Comparison of ENCODE assay signal across 18 cellular contexts in genomic region chr6:159067334-159067733, GRCh38. TPM values are rescaled to one million over a fixed set of nuclear protein-coding genes. Genes with fewer than 3 reads are reported as not detected.
DNase-seq lines count a peak whose midpoint lies in the region; ATAC-seq, FAIRE-seq and TF ChIP-seq lines count a peak whose summit lies in the region.
"Had no signal": no experiment of that assay in that cellular context is flagged by ENCODE, and none has a peak within 500 bp of the region (broad histone marks: within the 10 kb centered on the region; RNA-seq: fewer than 3 reads in every experiment).

No MANE protein-coding gene starts in this region.

- TF ChIP-seq POLR2A in A549 (IDR thresholded peaks at IDR 0.05; ENCODE audit: low read length), result no peak

- ATAC-seq in A549 (no peak; a peak in 1 of 6 replicates), GM21528 (IDR thresholded peaks at IDR 0.05; ENCODE audit: low FRiP score, unreplicated experiment) (no peak), left colon (no peak)
- ATAC-seq: right cardiac atrium had no signal

- no peaks in the 10 kb centered on the region for H3K9me3 Mint-ChIP-seq in IgD-negative memory B cell
- H3K9me3 Mint-ChIP-seq: mesothelial cell of epicardium had no signal

- no peak overlapping the region for H3K27ac ChIP-seq in A549
- H3K27ac ChIP-seq in colonic mucosa, result no peak overlapping the region
- no peak overlapping the region for H3K27ac ChIP-seq in mesendoderm (ENCODE audit: low read depth, low read length)
- H3K27ac ChIP-seq: BLaER1, testis had no signal

- no peak overlapping the region for H3K4me2 ChIP-seq in A549
- H3K4me2 ChIP-seq in mesendoderm (ENCODE audit: low read length), result no peak overlapping the region
- H3K4me2 ChIP-seq: BLaER1 had no signal

- 18% methylated on average over 11 of the region's 12 CpGs for WGBS in A549 (ENCODE audit: missing lambda C conversion rate)
- WGBS in mesendoderm (ENCODE audit: extremely low coverage, insufficient coverage, low lambda C conversion rate), result no CpG with 5 or more reads among the region's 12 CpGs

- no peak overlapping the region for H3K9ac ChIP-seq in colonic mucosa (ENCODE audit: low read depth in 2 of 2, low read length in 2 of 2)
- no peak overlapping the region for H3K9ac ChIP-seq in mesendoderm (ENCODE audit: low read length)
- H3K9ac ChIP-seq: BLaER1 had no signal

- peaks cover 44 to 46% (median 46%) of the 10 kb centered on the region in 3 donors for H3K4me1 Mint-ChIP-seq in IgD-negative memory B cell
- H3K4me1 Mint-ChIP-seq: mesothelial cell of epicardium had no signal

- no peak overlapping the region for H4K5ac ChIP-seq in mesendoderm (ENCODE audit: low read length)

- H3K27me3 Mint-ChIP-seq in IgD-negative memory B cell, result no peaks in the 10 kb centered on the region

- H2BK15ac ChIP-seq in mesendoderm (replicated peaks; ENCODE audit: low read depth), result no peak overlapping the region

- H3K4me1 ChIP-seq in A549 (no peaks in the 10 kb centered on the region), colonic mucosa (no peaks in the 10 kb centered on the region), mesendoderm (ENCODE audit: control insufficient read depth, low read depth, low read length) (no peaks in the 10 kb centered on the region)

- H2BK5ac ChIP-seq in mesendoderm (ENCODE audit: low read length), result no peak overlapping the region

- H2AK5ac ChIP-seq in mesendoderm (ENCODE audit: low read length), result no peak overlapping the region

- H3K4me3 ChIP-seq in A549 (no peak overlapping the region), colonic mucosa (no peak overlapping the region), mesendoderm (ENCODE audit: low read length) (no peak overlapping the region)
- H3K4me3 ChIP-seq: BLaER1, testis had no signal

- TF ChIP-seq RAD21 in A549 (conservative IDR thresholded peaks at IDR 0.05 in 1 of 2, IDR thresholded peaks at IDR 0.05 in 1 of 2), result no peak

- TF ChIP-seq EP300 in A549 (IDR thresholded peaks at IDR 0.05), result no peak

- H3K4me3 Mint-ChIP-seq in IgD-negative memory B cell, result no peak overlapping the region
- H3K4me3 Mint-ChIP-seq: mesothelial cell of epicardium had no signal

- H3K4ac ChIP-seq in mesendoderm (ENCODE audit: low read depth, low read length), result no peak overlapping the region

- CTCF ChIA-PET in A549 (lab: Yijun Ruan, JAX), result no interaction called here

- H3K9me3 ChIP-seq in A549 (no peaks in the 10 kb centered on the region), colonic mucosa (no peaks in the 10 kb centered on the region)
- H3K9me3 ChIP-seq: BLaER1, testis had no signal

- H4K8ac ChIP-seq in mesendoderm (ENCODE audit: low read depth, low read length), result no peak overlapping the region

- peaks cover 3% of the 10 kb centered on the region for H3K36me3 Mint-ChIP-seq in IgD-negative memory B cell
- H3K36me3 Mint-ChIP-seq: mesothelial cell of epicardium had no signal

- POLR2A ChIA-PET in A549 (lab: Yijun Ruan, JAX), result no interaction called here

- no peaks in the 10 kb centered on the region for H3K79me1 ChIP-seq in mesendoderm (ENCODE audit: low read length)

- TF ChIP-seq CTCF in A549 (IDR thresholded peaks at IDR 0.05) (no peak), colonic mucosa (IDR thresholded peaks at IDR 0.05) (no peak)

- no peak overlapping the region for H3K23ac ChIP-seq in mesendoderm (ENCODE audit: low read length)

- peak overlapping the region in 2 of 3 donors; percentile 19 to 37 for H3K27ac Mint-ChIP-seq in IgD-negative memory B cell
- H3K27ac Mint-ChIP-seq: mesothelial cell of epicardium had no signal

- H2BK120ac ChIP-seq in mesendoderm (ENCODE audit: low read depth, low read length), result no peak overlapping the region

- no peak overlapping the region for H3K56ac ChIP-seq in mesendoderm (ENCODE audit: low read length)

- no peaks in the 10 kb centered on the region for H3K79me2 ChIP-seq in mesendoderm (ENCODE audit: control insufficient read depth, insufficient read depth, low read length)

- no peaks in the 10 kb centered on the region for H3K36me3 ChIP-seq in colonic mucosa
- H3K36me3 ChIP-seq in mesendoderm (ENCODE audit: control insufficient read depth, insufficient read depth, low read length), result no peaks in the 10 kb centered on the region
- H3K36me3 ChIP-seq: BLaER1 had no signal

- no peak for FAIRE-seq in A549 (lab: Jason Lieb, UNC)

- DNase-seq in A549 (ENCODE audit: low read depth in 1 of 2, low spot score in 1 of 2), result peak in 1 of 2 experiments; percentile 3
- peak; percentile 9 for DNase-seq in ELR (ENCODE audit: low read depth)
- peak; percentile 7 for DNase-seq in colonic mucosa
- DNase-seq in mesendoderm, result no peak
- no peak for DNase-seq in left colon
- DNase-seq in Ammon's horn (ENCODE audit: low spot score), result no peak
- DNase-seq: cortex of kidney; DMS53; erythroblast; IMR-90; right cardiac atrium; stimulated activated CD4-positive, alpha-beta T cell treated with anti-CD3 and anti-CD28 coated beads, Interleukin-1b, Interleukin-23, amount 100 ng/mL, for 48 hours; testis had no signal

- H3K18ac ChIP-seq in mesendoderm (ENCODE audit: low read length), result no peak overlapping the region

- H3K27me3 ChIP-seq in colonic mucosa, result no peaks in the 10 kb centered on the region
- H3K27me3 ChIP-seq in mesendoderm (ENCODE audit: insufficient read depth, low read length, poor library complexity), result no peaks in the 10 kb centered on the region
- H3K27me3 ChIP-seq: BLaER1, testis had no signal

- intact Hi-C loops in colonic mucosa (cut with DNase I), result no loop called here
- intact Hi-C loops in left colon (cut with DNase I, micrococcal nuclease), result no loop called here

TF ChIP-seq in A549, 52 proteins besides CTCF, POLR2A, EP300 and RAD21:
- no peak for TF ChIP-seq MYC (IDR thresholded peaks at IDR 0.05; ENCODE audit: borderline replicate concordance, low read length)
- TF ChIP-seq USF2 (IDR thresholded peaks at IDR 0.05), result peak; percentile 44; the same call in 1 of the 2 replicates
- no peak for TF ChIP-seq RARB (CRISPR knock-in tag; IDR thresholded peaks at IDR 0.05)
- TF ChIP-seq ELK1 (IDR thresholded peaks at IDR 0.05; ENCODE audit: low read depth, low read length), result no peak
- no peak for TF ChIP-seq RFX5 (IDR thresholded peaks at IDR 0.05)
- TF ChIP-seq MAZ (IDR thresholded peaks at IDR 0.05; ENCODE audit: borderline replicate concordance, low read depth, low read length), result no peak

RNA-seq across cellular contexts. Expression of gene TAGAP, which starts 22.5 kb away (rescaled TPM):
- polyA plus RNA-seq in A549 (2011; rRNA removed), result not detected in 2 replicates
- not detected in 2 replicates for polyA plus RNA-seq in A549 (2012; cell fraction: cytosol; rRNA removed)
- not detected in 2 replicates for polyA plus RNA-seq in A549 (2012; cell fraction: nucleus; rRNA removed)
- not detected in 3 replicates for polyA plus RNA-seq in A549 (2017; fragmentation: RNase III; extraction: RNeasy Plus Mini Kit Qiagen cat#74134 plus additional on column Dnase treatment)
- not detected in 2 replicates for polyA minus RNA-seq in A549 (2011; rRNA and poly(A)+ RNA removed)
- polyA plus RNA-seq in IgD-negative memory B cell, result 157 TPM
- 1 to 10 TPM; 1.1 to 2.3 TPM for total RNA-seq in colonic mucosa
- 0.03 TPM for polyA plus RNA-seq in mesendoderm (2013, experiment 1 of 2)
- polyA plus RNA-seq in mesendoderm (2013, experiment 2 of 2), result 0.01 TPM
- total RNA-seq in left colon, result 1 to 10 TPM; 2.2 to 2.8 TPM
- total RNA-seq: H4, IMR-90 had no signal
- polyA plus RNA-seq: IMR-90 had no signal

Comparison
In these comparisons a context has a peak if more than half of its experiments do, and no peak if none do; other contexts are left out.
1. DNase-seq: peak in ELR (single experiment) and colonic mucosa (single experiment); none in mesendoderm (single experiment), left colon (0 of 2) and Ammon's horn (single experiment).